In genomic region chr7:139531094-139531493, GRCh38 we compare ENCODE assay signal across 2 cellular contexts.
A peak's percentile ranks its signal among the peaks of the same experiment; 100 is the strongest.
TF ChIP-seq lines count a peak whose summit lies in the region.

No MANE protein-coding gene starts in this region.

TF ChIP-seq in HepG2, 621 proteins besides CTCF, POLR2A, EP300 and RAD21:
- TF ChIP-seq PCBP2 (optimal IDR thresholded peaks at IDR 0.05; ENCODE audit: low read depth, low read length, poor library complexity, severe bottlenecking) (no peak), ATF7 (IDR thresholded peaks at IDR 0.05) (peak; percentile 49; the same call in 1 of the 2 replicates), ATF7 (CRISPR knock-in tag; IDR thresholded peaks at IDR 0.05) (no peak)

TF ChIP-seq in K562, 482 proteins besides CTCF, POLR2A, EP300 and RAD21 (continues in another document):
- no peak for TF ChIP-seq BRF2 (IDR thresholded peaks at IDR 0.05; ENCODE audit: borderline replicate concordance, insufficient read depth, insufficient read length)
- peak; percentile 35 for TF ChIP-seq MEIS2 (IDR thresholded peaks at IDR 0.05; ENCODE audit: partially characterized antibody)
- TF ChIP-seq WHSC1 (IDR thresholded peaks at IDR 0.05; ENCODE audit: low read length): no peak
- no peak for TF ChIP-seq ETV6 (IDR thresholded peaks at IDR 0.05; ENCODE audit: borderline replicate concordance in 1 of 2, low read depth in 2 of 2, low read length in 1 of 2)
- TF ChIP-seq ETV6 (CRISPR knock-in tag; IDR thresholded peaks at IDR 0.05; ENCODE audit: borderline replicate concordance): no peak
- TF ChIP-seq SREBF1 (IDR thresholded peaks at IDR 0.05; ENCODE audit: borderline replicate concordance, low read depth, low read length): no peak
- no peak for TF ChIP-seq ZNF347 (CRISPR knock-in tag; IDR thresholded peaks at IDR 0.05; ENCODE audit: low read depth)
- TF ChIP-seq MTA3 (IDR thresholded peaks at IDR 0.05; ENCODE audit: borderline replicate concordance): no peak
- TF ChIP-seq NR0B1 (IDR thresholded peaks at IDR 0.05; ENCODE audit: partially characterized antibody): no peak
- no peak for TF ChIP-seq POLR2H (tag; IDR thresholded peaks at IDR 0.05; ENCODE audit: low read depth)
- TF ChIP-seq, protein P1, sequence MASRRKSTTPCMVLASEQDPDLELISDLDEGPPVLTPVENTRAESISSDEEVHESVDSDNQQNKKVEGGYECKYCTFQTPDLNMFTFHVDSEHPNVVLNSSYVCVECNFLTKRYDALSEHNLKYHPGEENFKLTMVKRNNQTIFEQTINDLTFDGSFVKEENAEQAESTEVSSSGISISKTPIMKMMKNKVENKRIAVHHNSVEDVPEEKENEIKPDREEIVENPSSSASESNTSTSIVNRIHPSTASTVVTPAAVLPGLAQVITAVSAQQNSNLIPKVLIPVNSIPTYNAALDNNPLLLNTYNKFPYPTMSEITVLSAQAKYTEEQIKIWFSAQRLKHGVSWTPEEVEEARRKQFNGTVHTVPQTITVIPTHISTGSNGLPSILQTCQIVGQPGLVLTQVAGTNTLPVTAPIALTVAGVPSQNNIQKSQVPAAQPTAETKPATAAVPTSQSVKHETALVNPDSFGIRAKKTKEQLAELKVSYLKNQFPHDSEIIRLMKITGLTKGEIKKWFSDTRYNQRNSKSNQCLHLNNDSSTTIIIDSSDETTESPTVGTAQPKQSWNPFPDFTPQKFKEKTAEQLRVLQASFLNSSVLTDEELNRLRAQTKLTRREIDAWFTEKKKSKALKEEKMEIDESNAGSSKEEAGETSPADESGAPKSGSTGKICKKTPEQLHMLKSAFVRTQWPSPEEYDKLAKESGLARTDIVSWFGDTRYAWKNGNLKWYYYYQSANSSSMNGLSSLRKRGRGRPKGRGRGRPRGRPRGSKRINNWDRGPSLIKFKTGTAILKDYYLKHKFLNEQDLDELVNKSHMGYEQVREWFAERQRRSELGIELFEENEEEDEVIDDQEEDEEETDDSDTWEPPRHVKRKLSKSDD (conservative IDR thresholded peaks at IDR 0.05; ENCODE audit: low read length): no peak
- no peak for TF ChIP-seq CREB3 (tag; conservative IDR thresholded peaks at IDR 0.05; ENCODE audit: low read depth)
- TF ChIP-seq, protein P2, sequence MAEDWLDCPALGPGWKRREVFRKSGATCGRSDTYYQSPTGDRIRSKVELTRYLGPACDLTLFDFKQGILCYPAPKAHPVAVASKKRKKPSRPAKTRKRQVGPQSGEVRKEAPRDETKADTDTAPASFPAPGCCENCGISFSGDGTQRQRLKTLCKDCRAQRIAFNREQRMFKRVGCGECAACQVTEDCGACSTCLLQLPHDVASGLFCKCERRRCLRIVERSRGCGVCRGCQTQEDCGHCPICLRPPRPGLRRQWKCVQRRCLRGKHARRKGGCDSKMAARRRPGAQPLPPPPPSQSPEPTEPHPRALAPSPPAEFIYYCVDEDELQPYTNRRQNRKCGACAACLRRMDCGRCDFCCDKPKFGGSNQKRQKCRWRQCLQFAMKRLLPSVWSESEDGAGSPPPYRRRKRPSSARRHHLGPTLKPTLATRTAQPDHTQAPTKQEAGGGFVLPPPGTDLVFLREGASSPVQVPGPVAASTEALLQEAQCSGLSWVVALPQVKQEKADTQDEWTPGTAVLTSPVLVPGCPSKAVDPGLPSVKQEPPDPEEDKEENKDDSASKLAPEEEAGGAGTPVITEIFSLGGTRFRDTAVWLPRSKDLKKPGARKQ (CRISPR knock-in tag; IDR thresholded peaks at IDR 0.05): no peak
- TF ChIP-seq HMBOX1 (IDR thresholded peaks at IDR 0.05): no peak
- TF ChIP-seq ZNF644 (tag; IDR thresholded peaks at IDR 0.05; ENCODE audit: low read depth): no peak
- no peak for TF ChIP-seq DEAF1 (CRISPR knock-in tag; IDR thresholded peaks at IDR 0.05)
- no peak for TF ChIP-seq KDM2B (CRISPR knock-in tag; IDR thresholded peaks at IDR 0.05)
- TF ChIP-seq PHTF2 (CRISPR knock-in tag; IDR thresholded peaks at IDR 0.05): no peak
- TF ChIP-seq SRSF7 (optimal IDR thresholded peaks at IDR 0.05; ENCODE audit: low read depth, low read length): no peak
- TF ChIP-seq, protein P3, sequence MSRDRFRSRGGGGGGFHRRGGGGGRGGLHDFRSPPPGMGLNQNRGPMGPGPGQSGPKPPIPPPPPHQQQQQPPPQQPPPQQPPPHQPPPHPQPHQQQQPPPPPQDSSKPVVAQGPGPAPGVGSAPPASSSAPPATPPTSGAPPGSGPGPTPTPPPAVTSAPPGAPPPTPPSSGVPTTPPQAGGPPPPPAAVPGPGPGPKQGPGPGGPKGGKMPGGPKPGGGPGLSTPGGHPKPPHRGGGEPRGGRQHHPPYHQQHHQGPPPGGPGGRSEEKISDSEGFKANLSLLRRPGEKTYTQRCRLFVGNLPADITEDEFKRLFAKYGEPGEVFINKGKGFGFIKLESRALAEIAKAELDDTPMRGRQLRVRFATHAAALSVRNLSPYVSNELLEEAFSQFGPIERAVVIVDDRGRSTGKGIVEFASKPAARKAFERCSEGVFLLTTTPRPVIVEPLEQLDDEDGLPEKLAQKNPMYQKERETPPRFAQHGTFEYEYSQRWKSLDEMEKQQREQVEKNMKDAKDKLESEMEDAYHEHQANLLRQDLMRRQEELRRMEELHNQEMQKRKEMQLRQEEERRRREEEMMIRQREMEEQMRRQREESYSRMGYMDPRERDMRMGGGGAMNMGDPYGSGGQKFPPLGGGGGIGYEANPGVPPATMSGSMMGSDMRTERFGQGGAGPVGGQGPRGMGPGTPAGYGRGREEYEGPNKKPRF (IDR thresholded peaks at IDR 0.05; ENCODE audit: low read depth, low read length): no peak
- TF ChIP-seq TBP (optimal IDR thresholded peaks at IDR 0.05; ENCODE audit: low read depth, low read length): no peak
- TF ChIP-seq, protein P4, sequence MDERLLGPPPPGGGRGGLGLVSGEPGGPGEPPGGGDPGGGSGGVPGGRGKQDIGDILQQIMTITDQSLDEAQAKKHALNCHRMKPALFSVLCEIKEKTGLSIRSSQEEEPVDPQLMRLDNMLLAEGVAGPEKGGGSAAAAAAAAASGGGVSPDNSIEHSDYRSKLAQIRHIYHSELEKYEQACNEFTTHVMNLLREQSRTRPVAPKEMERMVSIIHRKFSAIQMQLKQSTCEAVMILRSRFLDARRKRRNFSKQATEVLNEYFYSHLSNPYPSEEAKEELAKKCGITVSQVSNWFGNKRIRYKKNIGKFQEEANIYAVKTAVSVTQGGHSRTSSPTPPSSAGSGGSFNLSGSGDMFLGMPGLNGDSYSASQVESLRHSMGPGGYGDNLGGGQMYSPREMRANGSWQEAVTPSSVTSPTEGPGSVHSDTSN (CRISPR knock-in tag; IDR thresholded peaks at IDR 0.05; ENCODE audit: low read depth): no peak
- TF ChIP-seq, protein P4 (tag; conservative IDR thresholded peaks at IDR 0.05; ENCODE audit: low read depth): peak; percentile 29; the same call in 1 of the 2 replicates
- no peak for TF ChIP-seq MCM5 (IDR thresholded peaks at IDR 0.05; ENCODE audit: low read depth)
- peak; percentile 88 for TF ChIP-seq PKNOX1 (IDR thresholded peaks at IDR 0.05)
- no peak for TF ChIP-seq SMAD2 (IDR thresholded peaks at IDR 0.05; ENCODE audit: low read depth, low read length)
- no peak for TF ChIP-seq ZNF408 (CRISPR knock-in tag; IDR thresholded peaks at IDR 0.05; ENCODE audit: low read depth)
- TF ChIP-seq NFE2 (IDR thresholded peaks at IDR 0.05; ENCODE audit: low read depth): no peak
- TF ChIP-seq SLC30A9 (CRISPR knock-in tag; IDR thresholded peaks at IDR 0.05): no peak
- no peak for TF ChIP-seq ZNF436 (CRISPR knock-in tag; IDR thresholded peaks at IDR 0.05)
- TF ChIP-seq DNMT1 (IDR thresholded peaks at IDR 0.05): no peak
- peak; percentile 82 for TF ChIP-seq ATF3 (IDR thresholded peaks at IDR 0.05)
- TF ChIP-seq ATF3 (CRISPR knock-in tag; conservative IDR thresholded peaks at IDR 0.05): no peak
- no peak for TF ChIP-seq ZBTB12 (CRISPR knock-in tag; IDR thresholded peaks at IDR 0.05)
- no peak for TF ChIP-seq PURB (CRISPR knock-in tag; IDR thresholded peaks at IDR 0.05; ENCODE audit: low read depth)
- TF ChIP-seq CBX2 (IDR thresholded peaks at IDR 0.05; ENCODE audit: insufficient read depth, low read length, poor library complexity, severe bottlenecking): no peak
